Comparison of ENCODE assay signal across 16 cellular contexts in genomic region chr11:7555067-7555699, GRCh38. TPM values are rescaled to one million over a fixed set of nuclear protein-coding genes. Genes with fewer than 3 reads are reported as not detected.
A peak's percentile ranks its signal among the peaks of the same experiment; 100 is the strongest.
DNase-seq lines count a peak whose midpoint lies in the region; ATAC-seq, FAIRE-seq and TF ChIP-seq lines count a peak whose summit lies in the region.
"Had no signal": no experiment of that assay in that cellular context is flagged by ENCODE, and none has a peak within 500 bp of the region (broad histone marks: within the 10 kb centered on the region; RNA-seq: fewer than 3 reads in every experiment).

No MANE protein-coding gene starts in this region.

- no peak overlapping the region for H2AFZ ChIP-seq in HepG2 (ENCODE audit: low read length)

- TF ChIP-seq EP300 in HepG2 (IDR thresholded peaks at IDR 0.05; ENCODE audit: low read depth in 2 of 2, low read length in 2 of 2) = no peak
- TF ChIP-seq EP300 in HepG2 (CRISPR knock-in tag; IDR thresholded peaks at IDR 0.05; ENCODE audit: borderline replicate concordance) = no peak

- H3K4me3 ChIP-seq in right lobe of liver (no peak overlapping the region), HepG2 (replicated peaks in 1 of 3; ENCODE audit: insufficient read depth in 1 of 3, low read depth in 2 of 3, low read length in 3 of 3) (no peak overlapping the region), upper lobe of right lung (no peak overlapping the region)

- H3K36me3 ChIP-seq in right lobe of liver (no peaks in the 10 kb centered on the region), HepG2 (replicated peaks in 1 of 2; ENCODE audit: control insufficient read depth in 1 of 2, insufficient read depth in 2 of 2, low read length in 2 of 2) (0 out of 5 replicates have a peak, but pooled peaks cover 0 to 4% of the 10 kb centered on the region in 2 experiments), upper lobe of right lung (no peaks in the 10 kb centered on the region)

- H3K4me1 ChIP-seq in right lobe of liver = peaks cover 0 to 12% (median 3%) of the 10 kb centered on the region in 4 donors
- H3K4me1 ChIP-seq in HepG2 (ENCODE audit: insufficient read depth, low read length) = peaks cover 20% of the 10 kb centered on the region
- peaks cover 3% of the 10 kb centered on the region for H3K4me1 ChIP-seq in upper lobe of right lung
- H3K4me1 ChIP-seq: foreskin keratinocyte had no signal

- H3K27ac ChIP-seq in right lobe of liver (no peak overlapping the region), HepG2 (ENCODE audit: extremely low read length, insufficient read depth, low read length) (no peak overlapping the region), upper lobe of right lung (no peak overlapping the region)
- H3K27ac ChIP-seq: foreskin keratinocyte had no signal

- TF ChIP-seq POLR2A in right lobe of liver (IDR thresholded peaks at IDR 0.05) (no peak), HepG2 (IDR thresholded peaks at IDR 0.05; ENCODE audit: insufficient read depth in 1 of 2, low read depth in 2 of 2, low read length in 2 of 2) (no peak)

- DNase-seq in right lobe of liver (peak; percentile 68 to 71 (median 70)), HepG2 (ENCODE audit: low spot score) (no peak), Right ventricle myocardium superior (peak; percentile 89), occipital lobe (lab: John Stamatoyannopoulos, UW) (peak; percentile 53), upper lobe of right lung (peak; percentile 75), T-helper 2 cell (no peak)
- DNase-seq in activated T-cell treated with anti-CD3 and anti-CD28 coated beads, Interleukin-2, amount 50 U/mL, for 48 hours = no peak
- DNase-seq: activated B cell treated with CpG ODN at 0.5 μM for 24 hours, foreskin keratinocyte, NCI-H187 treated with DMSO at 0.1 percent for 48 hours had no signal

- H3K79me2 ChIP-seq in HepG2 (ENCODE audit: insufficient read depth, low read length) = no peaks in the 10 kb centered on the region

- TF ChIP-seq CTCF in right lobe of liver (IDR thresholded peaks at IDR 0.05) (no peak), HepG2 (CRISPR knock-in tag; IDR thresholded peaks at IDR 0.05) (no peak), upper lobe of right lung (IDR thresholded peaks at IDR 0.05) (no peak)

- in situ Hi-C loops in HepG2 (cut with HindIII; ENCODE audit: extremely low pct_ligation_motif_present, low pct_unique_long_range_greater_than_20kb) = no loop called here

- H3K4me2 ChIP-seq in HepG2 (ENCODE audit: low read depth, low read length) = no peak overlapping the region

- CTCF ChIA-PET in HepG2 (lab: Yijun Ruan, JAX; ENCODE audit: low intra/inter-chr PET ratio, low total read pairs) = no interaction called here

- no peak for TF ChIP-seq RAD21 in HepG2 (CRISPR knock-in tag; IDR thresholded peaks at IDR 0.05)

- H4K20me1 ChIP-seq in HepG2 (ENCODE audit: insufficient read depth, low read length) = no peaks in the 10 kb centered on the region

- POLR2A ChIA-PET in HepG2 (lab: Yijun Ruan, JAX) = no interaction called here

- H3K9ac ChIP-seq in HepG2 (ENCODE audit: insufficient read depth, low read depth, low read length) = no peak overlapping the region

- BruUV-seq in HepG2 (replicated peaks; lab: Mats Ljungman, UMichigan) = no TSS peak

- H3K27me3 ChIP-seq in right lobe of liver = no peaks in the 10 kb centered on the region
- H3K27me3 ChIP-seq in HepG2 (ENCODE audit: control insufficient read depth in 1 of 2, insufficient read depth in 2 of 2, low read length in 2 of 2) = no peaks in the 10 kb centered on the region
- H3K27me3 ChIP-seq in upper lobe of right lung = no peaks in the 10 kb centered on the region
- H3K27me3 ChIP-seq: foreskin keratinocyte had no signal

- intact Hi-C loops in right lobe of liver (cut with DNase I) (no loop called here), HepG2 (cut with micrococcal nuclease; ENCODE audit: unreplicated experiment) (no loop called here), Right ventricle myocardium superior (cut with DNase I) (no loop called here), upper lobe of right lung (cut with DNase I) (no loop called here)

- H3K9me3 ChIP-seq in right lobe of liver (no peaks in the 10 kb centered on the region), HepG2 (ENCODE audit: low read length) (no peaks in the 10 kb centered on the region), upper lobe of right lung (no peaks in the 10 kb centered on the region)

- ATAC-seq in right lobe of liver (peak; percentile 77 to 85 (median 79)), HepG2 (no peak), Right ventricle myocardium superior (ENCODE audit: poor library complexity) (peak; percentile 94), upper lobe of right lung (peak; percentile 62), HG03521 (IDR thresholded peaks at IDR 0.05; ENCODE audit: unreplicated experiment) (no peak)
- ATAC-seq: foreskin keratinocyte; stimulated activated effector memory CD8-positive, alpha-beta T cell treated with anti-CD3 and anti-CD28 coated beads, Interleukin-12 subunit alpha, Interleukin-12 subunit beta, amount 100 ng/mL, for 72 hours had no signal

- no peak for FAIRE-seq in HepG2 (lab: Jason Lieb, UNC)
- FAIRE-seq: colon, G401.6, HTR-8/SVneo, RCC 7860 had no signal

- 58% methylated on average over 5 of the region's 7 CpGs for WGBS in right lobe of liver (ENCODE audit: insufficient coverage, low coverage, low lambda C conversion rate, missing lambda C conversion rate)
- 85% methylated on average over 7 of the region's 7 CpGs for WGBS in HepG2 (ENCODE audit: low lambda C conversion rate)

TF ChIP-seq in HepG2, 621 proteins besides CTCF, POLR2A, EP300 and RAD21 (continues in another document):
- no peak for TF ChIP-seq KMT2A (CRISPR knock-in tag; IDR thresholded peaks at IDR 0.05)
- no peak for TF ChIP-seq MBNL3 (CRISPR knock-in tag; conservative IDR thresholded peaks at IDR 0.05)
- TF ChIP-seq, protein P1, sequence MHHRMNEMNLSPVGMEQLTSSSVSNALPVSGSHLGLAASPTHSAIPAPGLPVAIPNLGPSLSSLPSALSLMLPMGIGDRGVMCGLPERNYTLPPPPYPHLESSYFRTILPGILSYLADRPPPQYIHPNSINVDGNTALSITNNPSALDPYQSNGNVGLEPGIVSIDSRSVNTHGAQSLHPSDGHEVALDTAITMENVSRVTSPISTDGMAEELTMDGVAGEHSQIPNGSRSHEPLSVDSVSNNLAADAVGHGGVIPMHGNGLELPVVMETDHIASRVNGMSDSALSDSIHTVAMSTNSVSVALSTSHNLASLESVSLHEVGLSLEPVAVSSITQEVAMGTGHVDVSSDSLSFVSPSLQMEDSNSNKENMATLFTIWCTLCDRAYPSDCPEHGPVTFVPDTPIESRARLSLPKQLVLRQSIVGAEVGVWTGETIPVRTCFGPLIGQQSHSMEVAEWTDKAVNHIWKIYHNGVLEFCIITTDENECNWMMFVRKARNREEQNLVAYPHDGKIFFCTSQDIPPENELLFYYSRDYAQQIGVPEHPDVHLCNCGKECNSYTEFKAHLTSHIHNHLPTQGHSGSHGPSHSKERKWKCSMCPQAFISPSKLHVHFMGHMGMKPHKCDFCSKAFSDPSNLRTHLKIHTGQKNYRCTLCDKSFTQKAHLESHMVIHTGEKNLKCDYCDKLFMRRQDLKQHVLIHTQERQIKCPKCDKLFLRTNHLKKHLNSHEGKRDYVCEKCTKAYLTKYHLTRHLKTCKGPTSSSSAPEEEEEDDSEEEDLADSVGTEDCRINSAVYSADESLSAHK (CRISPR knock-in tag; IDR thresholded peaks at IDR 0.05; ENCODE audit: borderline replicate concordance) = no peak
- no peak for TF ChIP-seq TAF1 (CRISPR knock-in tag; IDR thresholded peaks at IDR 0.05)
- TF ChIP-seq ZNF589 (CRISPR knock-in tag; conservative IDR thresholded peaks at IDR 0.05) = no peak

RNA-seq across cellular contexts. Expression of gene PPFIBP2, which starts 41.4 kb away (rescaled TPM):
- total RNA-seq in right lobe of liver = 10 to 100 TPM; 25.5 to 69.3 (median 46.6) TPM
- total RNA-seq in HepG2 (2016; rRNA removed; fragmentation: Illumina TruSeq; extraction: Trizol) = 15.0 and 15.8 TPM in 2 replicates
- 10.1 and 10.8 TPM in 2 replicates for total RNA-seq in HepG2 (2016; cell fraction: cytosol; rRNA removed; fragmentation: Illumina TruSeq; extraction: Trizol; ENCODE audit: low read depth)
- 15.1 and 19.3 TPM in 2 replicates for total RNA-seq in HepG2 (2016; cell fraction: insoluble cytoplasmic fraction; rRNA removed; fragmentation: Illumina TruSeq; extraction: Trizol)
- 9.3 and 12.0 TPM in 2 replicates for total RNA-seq in HepG2 (2016; cell fraction: membrane; rRNA removed; fragmentation: Illumina TruSeq; extraction: Trizol)
- 22.7 and 24.0 TPM in 2 replicates for total RNA-seq in HepG2 (2016; cell fraction: nucleus; rRNA removed; fragmentation: Illumina TruSeq; extraction: Trizol)
- polyA plus RNA-seq in HepG2 (2011; rRNA removed) = 41.6 and 52.5 TPM in 2 replicates
- 21.9 and 27.8 TPM in 2 replicates for polyA plus RNA-seq in HepG2 (2011; cell fraction: cytosol; rRNA removed)
- 94.0 and 96.1 TPM in 2 replicates for polyA plus RNA-seq in HepG2 (2011; cell fraction: nucleus; rRNA removed)
- 27.5 and 36.7 TPM in 2 replicates for polyA plus RNA-seq in HepG2 (2012)
- polyA plus RNA-seq in HepG2 (2016; cell fraction: cytosol; fragmentation: Illumina TruSeq; extraction: Trizol; ENCODE audit: low read depth) = 2.4 and 2.9 TPM in 2 replicates
- 9.9 and 13.6 TPM in 2 replicates for polyA plus RNA-seq in HepG2 (2016; cell fraction: insoluble cytoplasmic fraction; fragmentation: Illumina TruSeq; extraction: Trizol; ENCODE audit: low read depth)
- 4.7 and 5.9 TPM in 2 replicates for polyA plus RNA-seq in HepG2 (2016; cell fraction: membrane; fragmentation: Illumina TruSeq; extraction: Trizol; ENCODE audit: low read depth)
- polyA plus RNA-seq in HepG2 (2016; cell fraction: nucleus; fragmentation: Illumina TruSeq; extraction: Trizol; ENCODE audit: insufficient read depth, low read depth) = 17.2 and 18.8 TPM in 2 replicates
- polyA minus RNA-seq in HepG2 (2011; rRNA and poly(A)+ RNA removed; ENCODE audit: low replicate concordance) = 32.4 and 88.1 TPM in 2 replicates
- 34.5 and 36.9 TPM in 2 replicates for polyA minus RNA-seq in HepG2 (2011; cell fraction: cytosol; rRNA and poly(A)+ RNA removed)
- 174 and 179 TPM in 2 replicates for polyA minus RNA-seq in HepG2 (2011; cell fraction: nucleus; rRNA and poly(A)+ RNA removed)
- total RNA-seq in Right ventricle myocardium superior = 26.5 TPM
- total RNA-seq in occipital lobe = 15.8 TPM
- 26.8 TPM for total RNA-seq in upper lobe of right lung

Comparison
In these comparisons a context has a peak if more than half of its experiments do, and no peak if none do; other contexts are left out.
1. ATAC-seq: peak in right lobe of liver (4 of 4), Right ventricle myocardium superior (single experiment) and upper lobe of right lung (single experiment); none in HepG2 (single experiment) and HG03521 (single experiment).
2. DNase-seq: peak in right lobe of liver (3 of 3), Right ventricle myocardium superior (single experiment), occipital lobe (single experiment) and upper lobe of right lung (single experiment); none in HepG2 (single experiment), T-helper 2 cell (0 of 5) and activated T-cell treated with anti-CD3 and anti-CD28 coated beads, Interleukin-2, amount 50 U/mL, for 48 hours (0 of 2).